ENCODE assay signal across 30 cellular contexts in genomic region chr7:144873316-144873845, GRCh38.
"Had no signal": no experiment of that assay in that cellular context is flagged by ENCODE, and none has a peak within 500 bp of the region (broad histone marks: within the 10 kb centered on the region; RNA-seq: fewer than 3 reads in every experiment).

No MANE protein-coding gene starts in this region.

- DNase-seq: colonic mucosa; effector memory CD4-positive, alpha-beta T cell; erythroblast; esophagus squamous epithelium; foreskin melanocyte; glutamatergic neuron; heart right ventricle; hippocampal formation; left cardiac atrium; left lung; mesenchymal stem cell; midbrain; naive thymus-derived CD4-positive, alpha-beta T cell; right cardiac atrium; spleen; stimulated activated CD4-positive, alpha-beta T cell treated with anti-CD3 and anti-CD28 coated beads, Interleukin-4, amount 100 ng/mL, for 4 hours; stimulated activated naive CD8-positive, alpha-beta T cell treated with anti-CD3 and anti-CD28 coated beads, Interleukin-15, Interleukin-2, amounts not matched to agents 100 U/mL and 50 U/mL, for 24 hours; substantia nigra; upper lobe of left lung; uterus had no signal

- H3K4me2 ChIP-seq: neural progenitor cell had no signal

- H3K4me3 ChIP-seq: colonic mucosa, esophagus squamous epithelium, heart right ventricle, left lung, neural progenitor cell, prostate gland, skin epidermis, spleen, thoracic aorta, tibial nerve, upper lobe of left lung, uterus had no signal

- H3K27me3 Mint-ChIP-seq: dendritic cell treated with granulocyte-macrophage colony-stimulating factor and Interleukin-4, amounts not matched to agents 40 ng/mL and 50 ng/mL, for 4 days had no signal

- H3K27ac ChIP-seq: colonic mucosa, esophagus squamous epithelium, heart right ventricle, left lung, neural progenitor cell, prostate gland, skin epidermis, spleen, thoracic aorta, tibial nerve, upper lobe of left lung, uterus had no signal

- H3K4me3 Mint-ChIP-seq: dendritic cell treated with granulocyte-macrophage colony-stimulating factor and Interleukin-4, amounts not matched to agents 40 ng/mL and 50 ng/mL, for 4 days; naive thymus-derived CD4-positive, alpha-beta T cell; nephron; neural progenitor cell; stimulated activated memory B cell treated with anti-CD40 and anti-IgM and Interleukin-4, amounts not matched to agents 10 μg/mL and 1 μg/mL and 100 μg/mL, for 72 hours had no signal

- H3K27me3 ChIP-seq: colonic mucosa, esophagus squamous epithelium, left lung, neural progenitor cell, tibial nerve, upper lobe of left lung, uterus had no signal

- ATAC-seq: heart right ventricle; left cardiac atrium; left lung; naive thymus-derived CD4-positive, alpha-beta T cell; right cardiac atrium; stimulated activated memory B cell treated with anti-CD40 and anti-IgM and Interleukin-4, amounts not matched to agents 10 μg/mL and 1 μg/mL and 100 μg/mL, for 72 hours; stimulated activated naive CD8-positive, alpha-beta T cell treated with anti-CD3 and anti-CD28 coated beads, Interleukin-15, Interleukin-2, amounts not matched to agents 100 U/mL and 50 U/mL, for 24 hours had no signal

- H3K36me3 ChIP-seq: colonic mucosa, esophagus squamous epithelium, heart right ventricle, left lung, neural progenitor cell, prostate gland, spleen, thoracic aorta, tibial nerve, upper lobe of left lung, uterus had no signal

- H3K9me3 Mint-ChIP-seq: dendritic cell treated with granulocyte-macrophage colony-stimulating factor and Interleukin-4, amounts not matched to agents 40 ng/mL and 50 ng/mL, for 4 days; nephron; stimulated activated memory B cell treated with anti-CD40 and anti-IgM and Interleukin-4, amounts not matched to agents 10 μg/mL and 1 μg/mL and 100 μg/mL, for 72 hours had no signal

- H3K4me1 ChIP-seq: colonic mucosa, esophagus squamous epithelium, heart right ventricle, left lung, prostate gland, spleen, tibial nerve, upper lobe of left lung, uterus had no signal

- H3K36me3 Mint-ChIP-seq: neural progenitor cell; stimulated activated memory B cell treated with anti-CD40 and anti-IgM and Interleukin-4, amounts not matched to agents 10 μg/mL and 1 μg/mL and 100 μg/mL, for 72 hours had no signal

- H3K9me3 ChIP-seq: colonic mucosa, esophagus squamous epithelium, heart right ventricle, left lung, prostate gland, spleen, thoracic aorta, tibial nerve, upper lobe of left lung, uterus had no signal

- H3K9ac ChIP-seq: neural progenitor cell had no signal

- H3K4me1 Mint-ChIP-seq: nephron; stimulated activated memory B cell treated with anti-CD40 and anti-IgM and Interleukin-4, amounts not matched to agents 10 μg/mL and 1 μg/mL and 100 μg/mL, for 72 hours had no signal

- H3K27ac Mint-ChIP-seq: dendritic cell treated with granulocyte-macrophage colony-stimulating factor and Interleukin-4, amounts not matched to agents 40 ng/mL and 50 ng/mL, for 4 days; naive thymus-derived CD4-positive, alpha-beta T cell; nephron; neural progenitor cell; stimulated activated memory B cell treated with anti-CD40 and anti-IgM and Interleukin-4, amounts not matched to agents 10 μg/mL and 1 μg/mL and 100 μg/mL, for 72 hours had no signal

- FAIRE-seq: endometrium, islet of Langerhans had no signal
